Comparison of ENCODE assay signal across 20 cellular contexts in genomic region chr12:76520348-76520747, GRCh38. TPM values are rescaled to one million over a fixed set of nuclear protein-coding genes. Genes with fewer than 3 reads are reported as not detected.
DNase-seq lines count a peak whose midpoint lies in the region; ATAC-seq and TF ChIP-seq lines count a peak whose summit lies in the region.
"Had no signal": no experiment of that assay in that cellular context is flagged by ENCODE, and none has a peak within 500 bp of the region (broad histone marks: within the 10 kb centered on the region; RNA-seq: fewer than 3 reads in every experiment).

No MANE protein-coding gene starts in this region.

- intact Hi-C loops in activated naive CD4-positive, alpha-beta T cell treated with anti-CD3 and anti-CD28 coated beads for 36 hours (cut with micrococcal nuclease) = no loop called here

- peaks cover 43% of the 10 kb centered on the region for H3K36me3 Mint-ChIP-seq in activated naive CD4-positive, alpha-beta T cell treated with anti-CD3 and anti-CD28 coated beads for 36 hours (ENCODE audit: low read depth)
- H3K36me3 Mint-ChIP-seq in activated T-helper 17 cell treated with anti-CD3 and anti-CD28 coated beads, Interleukin-2, amount 50 U/mL, for 72 hours (ENCODE audit: low read depth) = peaks cover 35% of the 10 kb centered on the region
- H3K36me3 Mint-ChIP-seq in stimulated activated memory B cell treated with anti-CD40 and anti-IgM and Interleukin-4, amounts not matched to agents 10 μg/mL and 1 μg/mL and 100 μg/mL, for 72 hours = peaks cover 83% of the 10 kb centered on the region

- CTCF ChIA-PET in activated naive CD4-positive, alpha-beta T cell treated with anti-CD3 and anti-CD28 coated beads for 36 hours (lab: Charles Lee) = interaction anchor here (0.7 kb wide), 1 partner anchor 31 kb away, joined by 3 read pairs; no protein-coding TSS in a partner anchor

- H3K36me3 ChIP-seq in tibial nerve = peaks cover 0 to 11% (median 0%) of the 10 kb centered on the region in 3 donors

- H3K9me3 ChIP-seq in tibial nerve = peaks cover 0 to 7% (median 0%) of the 10 kb centered on the region in 4 donors

- peaks cover 2% of the 10 kb centered on the region for H3K9me3 Mint-ChIP-seq in activated naive CD4-positive, alpha-beta T cell treated with anti-CD3 and anti-CD28 coated beads for 36 hours
- no peaks in the 10 kb centered on the region for H3K9me3 Mint-ChIP-seq in activated T-helper 17 cell treated with anti-CD3 and anti-CD28 coated beads, Interleukin-2, amount 50 U/mL, for 72 hours
- peaks cover 17% of the 10 kb centered on the region for H3K9me3 Mint-ChIP-seq in stimulated activated memory B cell treated with anti-CD40 and anti-IgM and Interleukin-4, amounts not matched to agents 10 μg/mL and 1 μg/mL and 100 μg/mL, for 72 hours

- no peak for TF ChIP-seq POLR2A in tibial nerve (IDR thresholded peaks at IDR 0.05)

- no peak for TF ChIP-seq EP300 in tibial nerve (IDR thresholded peaks at IDR 0.05)

- no peak for TF ChIP-seq CTCF in tibial nerve (IDR thresholded peaks at IDR 0.05)

- H3K27me3 ChIP-seq in tibial nerve = no peaks in the 10 kb centered on the region

- H3K27me3 Mint-ChIP-seq in activated naive CD4-positive, alpha-beta T cell treated with anti-CD3 and anti-CD28 coated beads for 36 hours (ENCODE audit: low read depth) = no peaks in the 10 kb centered on the region
- no peaks in the 10 kb centered on the region for H3K27me3 Mint-ChIP-seq in activated T-helper 17 cell treated with anti-CD3 and anti-CD28 coated beads, Interleukin-2, amount 50 U/mL, for 72 hours
- no peaks in the 10 kb centered on the region for H3K27me3 Mint-ChIP-seq in stimulated activated memory B cell treated with anti-CD40 and anti-IgM and Interleukin-4, amounts not matched to agents 10 μg/mL and 1 μg/mL and 100 μg/mL, for 72 hours

- H3K4me1 Mint-ChIP-seq in activated naive CD4-positive, alpha-beta T cell treated with anti-CD3 and anti-CD28 coated beads for 36 hours (ENCODE audit: low read depth) = peaks cover 48% of the 10 kb centered on the region
- peaks cover 36% of the 10 kb centered on the region for H3K4me1 Mint-ChIP-seq in activated T-helper 17 cell treated with anti-CD3 and anti-CD28 coated beads, Interleukin-2, amount 50 U/mL, for 72 hours
- H3K4me1 Mint-ChIP-seq in stimulated activated memory B cell treated with anti-CD40 and anti-IgM and Interleukin-4, amounts not matched to agents 10 μg/mL and 1 μg/mL and 100 μg/mL, for 72 hours = peaks cover 46% of the 10 kb centered on the region

- H3K4me1 ChIP-seq in tibial nerve = no peaks in the 10 kb centered on the region
- H3K4me1 ChIP-seq: Caco-2 had no signal

- ATAC-seq in activated T-helper 17 cell treated with anti-CD3 and anti-CD28 coated beads, Interleukin-2, amount 50 U/mL, for 72 hours (replicated peaks) = no peak
- no peak for ATAC-seq in stimulated activated memory B cell treated with anti-CD40 and anti-IgM and Interleukin-4, amounts not matched to agents 10 μg/mL and 1 μg/mL and 100 μg/mL, for 72 hours

- H3K27ac ChIP-seq in tibial nerve = no peak overlapping the region
- H3K27ac ChIP-seq: C4-2B had no signal

- no peak overlapping the region for H3K4me3 ChIP-seq in tibial nerve

- no peak overlapping the region for H3K4me3 Mint-ChIP-seq in activated naive CD4-positive, alpha-beta T cell treated with anti-CD3 and anti-CD28 coated beads for 36 hours
- peak overlapping the region; percentile 47 for H3K4me3 Mint-ChIP-seq in activated T-helper 17 cell treated with anti-CD3 and anti-CD28 coated beads, Interleukin-2, amount 50 U/mL, for 72 hours
- H3K4me3 Mint-ChIP-seq in stimulated activated memory B cell treated with anti-CD40 and anti-IgM and Interleukin-4, amounts not matched to agents 10 μg/mL and 1 μg/mL and 100 μg/mL, for 72 hours = no peak overlapping the region

- H3K27ac Mint-ChIP-seq in activated naive CD4-positive, alpha-beta T cell treated with anti-CD3 and anti-CD28 coated beads for 36 hours = peak overlapping the region; percentile 0
- peak overlapping the region; percentile 69 for H3K27ac Mint-ChIP-seq in activated T-helper 17 cell treated with anti-CD3 and anti-CD28 coated beads, Interleukin-2, amount 50 U/mL, for 72 hours
- peak overlapping the region; percentile 30 for H3K27ac Mint-ChIP-seq in stimulated activated memory B cell treated with anti-CD40 and anti-IgM and Interleukin-4, amounts not matched to agents 10 μg/mL and 1 μg/mL and 100 μg/mL, for 72 hours

- no peak for DNase-seq in activated naive CD4-positive, alpha-beta T cell treated with anti-CD3 and anti-CD28 coated beads for 36 hours
- DNase-seq in activated naive CD4-positive, alpha-beta T cell treated with Interleukin-2 at 50 U/mL for 16 hours = no peak
- DNase-seq in glomerular endothelial cell (ENCODE audit: extremely low read depth, low read depth, low spot score) (peak; percentile 67), mesenteric fat pad (ENCODE audit: low spot score) (no peak), tibial nerve (ENCODE audit: low spot score in 2 of 2) (no peak), AG08395 (ENCODE audit: low spot score) (no peak)
- DNase-seq: Caco-2, EL, H7, IMR-90, MV-4-11, NCI-H1417 treated with DMSO at 0.1 percent for 48 hours, NCI-H2029, NCI-H2171, NCI-H446, RPMI8226, SIG-M5 had no signal

RNA-seq across cellular contexts. Expression of gene OSBPL8, which starts 39.2 kb away (rescaled TPM):
- total RNA-seq in activated naive CD4-positive, alpha-beta T cell treated with anti-CD3 and anti-CD28 coated beads for 36 hours = 10 to 100 TPM; 56.8 to 63.7 TPM
- total RNA-seq in activated T-helper 17 cell treated with anti-CD3 and anti-CD28 coated beads, Interleukin-2, amount 50 U/mL, for 72 hours = 10 to 100 TPM; 40.5 to 68.2 TPM
- total RNA-seq in glomerular endothelial cell (50.5 and 55.0 TPM in 2 replicates), mesenteric fat pad (121 TPM), tibial nerve (100 to 1,000 TPM in 3 of 4 donors, 10 to 100 TPM in 1; 90.9 to 151 (median 119) TPM)

Comparison
In these comparisons a context has a peak if more than half of its experiments do, and no peak if none do; other contexts are left out.
1. H3K27ac Mint-ChIP-seq: peak in every context shown above with its lines; median percentile 69 in activated T-helper 17 cell treated with anti-CD3 and anti-CD28 coated beads, Interleukin-2, amount 50 U/mL, for 72 hours; 30 in stimulated activated memory B cell treated with anti-CD40 and anti-IgM and Interleukin-4, amounts not matched to agents 10 μg/mL and 1 μg/mL and 100 μg/mL, for 72 hours; 0 in activated naive CD4-positive, alpha-beta T cell treated with anti-CD3 and anti-CD28 coated beads for 36 hours.